ENCODE assay signal across 8 cellular contexts in the genomic region with DNA sequence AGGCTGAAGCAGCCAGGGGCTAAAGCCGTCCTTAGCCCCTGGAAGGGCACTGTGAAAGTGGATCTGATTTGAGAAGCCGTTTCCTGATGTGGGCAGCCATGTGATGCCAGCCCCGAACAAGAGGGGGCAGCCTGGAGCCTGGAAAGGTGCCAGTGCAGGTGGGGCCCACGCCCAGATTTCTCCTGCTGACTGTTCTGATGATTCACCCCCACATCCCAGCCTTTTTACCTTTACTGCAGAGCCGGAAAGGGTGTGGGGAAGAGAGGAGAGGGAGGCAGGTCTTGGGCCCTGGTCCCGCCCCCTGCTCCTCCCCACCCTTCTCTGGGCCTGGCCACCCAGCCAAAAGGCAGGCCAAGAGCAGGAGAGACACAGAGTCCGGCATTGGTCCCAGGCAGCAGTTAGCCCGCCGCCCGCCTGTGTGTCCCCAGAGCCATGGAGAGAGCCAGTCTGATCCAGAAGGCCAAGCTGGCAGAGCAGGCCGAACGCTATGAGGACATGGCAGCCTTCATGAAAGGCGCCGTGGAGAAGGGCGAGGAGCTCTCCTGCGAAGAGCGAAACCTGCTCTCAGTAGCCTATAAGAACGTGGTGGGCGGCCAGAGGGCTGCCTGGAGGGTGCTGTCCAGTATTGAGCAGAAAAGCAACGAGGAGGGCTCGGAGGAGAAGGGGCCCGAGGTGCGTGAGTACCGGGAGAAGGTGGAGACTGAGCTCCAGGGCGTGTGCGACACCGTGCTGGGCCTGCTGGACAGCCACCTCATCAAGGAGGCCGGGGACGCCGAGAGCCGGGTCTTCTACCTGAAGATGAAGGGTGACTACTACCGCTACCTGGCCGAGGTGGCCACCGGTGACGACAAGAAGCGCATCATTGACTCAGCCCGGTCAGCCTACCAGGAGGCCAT. TPM values are rescaled to one million over a fixed set of nuclear protein-coding genes. Genes with fewer than 3 reads are reported as not detected.
DNase-seq lines count a peak whose midpoint lies in the region; ATAC-seq, FAIRE-seq and TF ChIP-seq lines count a peak whose summit lies in the region.

A gene (plus strand): TSS at position 369 of the 896 bp plus-strand sequence. CDS start 64 bp downstream, at position 433.

- peak within 1 kb of the TSS in 1 of 2 experiments; percentile 98; a peak in 2 of 4 replicates for H3K9ac ChIP-seq in K562 (ENCODE audit: insufficient read depth in 1 of 2, low read depth in 2 of 2, low read length in 2 of 2)

- H3K4me3 Mint-ChIP-seq in CD4-positive, alpha-beta T cell = peak within 1 kb of the TSS; percentile 94
- H3K4me3 Mint-ChIP-seq in stimulated activated naive CD8-positive, alpha-beta T cell treated with anti-CD3 and anti-CD28 coated beads, Interleukin-15, Interleukin-2, amounts not matched to agents 100 ng/mL and 50 ng/mL, for 24 hours = peak within 1 kb of the TSS; percentile 84

- H2AFZ ChIP-seq in K562 (ENCODE audit: low read depth, low read length) = peak within 1 kb of the TSS; percentile 50

- peaks cover 21 to 36% of the 10 kb centered on the region in 2 experiments for H3K4me1 ChIP-seq in K562 (replicated peaks in 1 of 2; ENCODE audit: control insufficient read depth in 2 of 2, insufficient read depth in 2 of 2, low read length in 2 of 2)
- H3K4me1 ChIP-seq in lower lobe of right lung = peaks cover 27% of the 10 kb centered on the region

- CTCF ChIA-PET in CD4-positive, alpha-beta T cell (lab: Charles Lee) = interaction anchor here (0.6 to 1.1 kb wide), 2 partner anchors 37 to 292 kb away, joined by 3 to 4 read pairs; a partner anchor contains a TSS
- CTCF ChIA-PET in K562 (lab: Yijun Ruan, JAX; ENCODE audit: low intra/inter-chr PET ratio) = interaction anchor here (1.7 kb wide), 1 partner anchor 15 kb away, joined by 7 read pairs; no protein-coding TSS in a partner anchor

- no peaks in the 10 kb centered on the region for H4K20me1 ChIP-seq in K562 (replicated peaks; ENCODE audit: control insufficient read depth, insufficient read depth, low read length)

- H3K9me3 ChIP-seq in CD4-positive, alpha-beta T cell (ENCODE audit: control insufficient read depth, low read length) = no peaks in the 10 kb centered on the region
- H3K9me3 ChIP-seq in K562 (replicated peaks; ENCODE audit: control insufficient read depth, insufficient read depth, low read depth, low read length) (no peaks in the 10 kb centered on the region), lower lobe of right lung (no peaks in the 10 kb centered on the region)

- H3K79me2 ChIP-seq in K562 (ENCODE audit: control insufficient read depth, insufficient read depth, low read length) = no peaks in the 10 kb centered on the region

- peaks cover 34% of the 10 kb centered on the region for H3K4me1 Mint-ChIP-seq in CD4-positive, alpha-beta T cell (ENCODE audit: low read depth)
- peaks cover 23% of the 10 kb centered on the region for H3K4me1 Mint-ChIP-seq in stimulated activated naive CD8-positive, alpha-beta T cell treated with anti-CD3 and anti-CD28 coated beads, Interleukin-15, Interleukin-2, amounts not matched to agents 100 ng/mL and 50 ng/mL, for 24 hours (ENCODE audit: low read depth)

- intact Hi-C loops in CD4-positive, alpha-beta T cell (cut with DNase I, micrococcal nuclease) = no loop called here
- intact Hi-C loops in K562 (cut with micrococcal nuclease) = loop anchor here (10.0 kb wide), 1 partner anchor 168 kb away; a partner anchor contains a TSS
- intact Hi-C loops in lower lobe of right lung (cut with DNase I) = no loop called here

- TF ChIP-seq EP300 in K562 (IDR thresholded peaks at IDR 0.05; ENCODE audit: low read length) = no peak; the same call in 1 of the 2 replicates

- H3K36me3 Mint-ChIP-seq in CD4-positive, alpha-beta T cell (ENCODE audit: low read depth) = peaks cover 5% of the 10 kb centered on the region
- no peaks in the 10 kb centered on the region for H3K36me3 Mint-ChIP-seq in stimulated activated naive CD8-positive, alpha-beta T cell treated with anti-CD3 and anti-CD28 coated beads, Interleukin-15, Interleukin-2, amounts not matched to agents 100 ng/mL and 50 ng/mL, for 24 hours (ENCODE audit: low read depth)

- FAIRE-seq in K562 (lab: Jason Lieb, UNC) = peak; percentile 67

- H3K27ac ChIP-seq in CD4-positive, alpha-beta T cell (ENCODE audit: low read depth, low read length) = peak within 1 kb of the TSS; percentile 71
- H3K27ac ChIP-seq in K562 (ENCODE audit: extremely low read depth, low read depth, low read length) (peak within 1 kb of the TSS; percentile 9; the same call in 1 of the 3 replicates), lower lobe of right lung (peak within 1 kb of the TSS; percentile 99)

- DNase-seq in CD4-positive, alpha-beta T cell = peak; percentile 16 to 49 (median 32)
- DNase-seq in HuH-7 (ENCODE audit: low spot score) (peak; percentile 57), SHP77 treated with DMSO at 0.1 percent for 48 hours (lab: John Stamatoyannopoulos, UW) (peak; percentile 63), K562 (ENCODE audit: extremely low read depth in 1 of 4, low spot score in 3 of 4) (peak; percentile 86 to 96 (median 92)), lower lobe of right lung (peak; percentile 85), NCI-H526 treated with DMSO at 0.1 percent for 48 hours (lab: John Stamatoyannopoulos, UW) (no peak)

- no TSS peak for BruUV-seq in K562 (replicated peaks; lab: Mats Ljungman, UMichigan)

- H3K27me3 ChIP-seq in CD4-positive, alpha-beta T cell (ENCODE audit: control insufficient read depth, insufficient read depth, low read length) = no peaks in the 10 kb centered on the region
- H3K27me3 ChIP-seq in K562 (ENCODE audit: control insufficient read depth in 2 of 2, insufficient read depth in 2 of 2, low read length in 2 of 2) (no peaks in the 10 kb centered on the region), lower lobe of right lung (ENCODE audit: low read depth) (no peaks in the 10 kb centered on the region)

- H3K4me3 ChIP-seq in K562 = no peak within 1 kb of the TSS
- peak within 1 kb of the TSS; percentile 79 for H3K4me3 ChIP-seq in lower lobe of right lung

- in situ Hi-C loops in K562 (cut with MboI) = no loop called here

- H3K27ac Mint-ChIP-seq in CD4-positive, alpha-beta T cell = peak within 1 kb of the TSS; percentile 66
- H3K27ac Mint-ChIP-seq in stimulated activated naive CD8-positive, alpha-beta T cell treated with anti-CD3 and anti-CD28 coated beads, Interleukin-15, Interleukin-2, amounts not matched to agents 100 ng/mL and 50 ng/mL, for 24 hours = peak within 1 kb of the TSS; percentile 58

- H3K27me3 Mint-ChIP-seq in CD4-positive, alpha-beta T cell = no peaks in the 10 kb centered on the region
- H3K27me3 Mint-ChIP-seq in stimulated activated naive CD8-positive, alpha-beta T cell treated with anti-CD3 and anti-CD28 coated beads, Interleukin-15, Interleukin-2, amounts not matched to agents 100 ng/mL and 50 ng/mL, for 24 hours = no peaks in the 10 kb centered on the region

- peak; percentile 52; the same call in 1 of the 2 replicates for TF ChIP-seq POLR2A in K562 (conservative IDR thresholded peaks at IDR 0.05)

- TF ChIP-seq RAD21 in K562 (CRISPR knock-in tag; conservative IDR thresholded peaks at IDR 0.05 in 1 of 2, IDR thresholded peaks at IDR 0.05 in 1 of 2) = peak in 1 of 2 experiments; percentile 51; a peak in 2 of 4 replicates

- H3K9me1 ChIP-seq in K562 (ENCODE audit: control insufficient read depth, insufficient read depth, low read length) = no peaks in the 10 kb centered on the region

- no peak for ATAC-seq in CD4-positive, alpha-beta T cell (ENCODE audit: poor library complexity)
- peak; percentile 67 for ATAC-seq in K562
- ATAC-seq in lower lobe of right lung = peak; percentile 72 to 80
- no peak for ATAC-seq in GM21526 (IDR thresholded peaks at IDR 0.05; ENCODE audit: low FRiP score, unreplicated experiment)

- H3K36me3 ChIP-seq in K562 (ENCODE audit: control insufficient read depth, insufficient read depth, low read length) = no peaks in the 10 kb centered on the region
- H3K36me3 ChIP-seq in lower lobe of right lung = no peaks in the 10 kb centered on the region

- WGBS in K562 (ENCODE audit: insufficient coverage, low coverage, missing lambda C conversion rate) = 64% methylated on average over 36 of the region's 37 CpGs

- POLR2A ChIA-PET in CD4-positive, alpha-beta T cell (lab: Charles Lee) = interaction anchor here (0.6 to 3.8 kb wide), 2 partner anchors 27 to 106 kb away, joined by 4 to 36 read pairs; a partner anchor contains a TSS
- POLR2A ChIA-PET in K562 (lab: Yijun Ruan, JAX) = interaction anchor here (0.5 to 0.9 kb wide), 8 partner anchors 8 to 392 kb away, joined by 3 to 4 read pairs (median 4); a partner anchor contains a TSS

- peak; percentile 10 for TF ChIP-seq CTCF in CD4-positive, alpha-beta T cell (IDR thresholded peaks at IDR 0.05)
- TF ChIP-seq CTCF in K562 (IDR thresholded peaks at IDR 0.05 in 2 of 3, conservative IDR thresholded peaks at IDR 0.05 in 1 of 3; ENCODE audit: insufficient read depth in 2 of 3, low read depth in 1 of 3, low read length in 3 of 3) = peak; percentile 73 to 88 (median 78)
- peak; percentile 39 for TF ChIP-seq CTCF in lower lobe of right lung (IDR thresholded peaks at IDR 0.05)

- H3K4me2 ChIP-seq in K562 (ENCODE audit: insufficient read depth, low read length) = peak within 1 kb of the TSS; percentile 98

- no peaks in the 10 kb centered on the region for H3K9me3 Mint-ChIP-seq in CD4-positive, alpha-beta T cell
- H3K9me3 Mint-ChIP-seq in stimulated activated naive CD8-positive, alpha-beta T cell treated with anti-CD3 and anti-CD28 coated beads, Interleukin-15, Interleukin-2, amounts not matched to agents 100 ng/mL and 50 ng/mL, for 24 hours = no peaks in the 10 kb centered on the region

RNA-seq across cellular contexts. Expression of the gene that starts here (rescaled TPM):
- total RNA-seq in CD4-positive, alpha-beta T cell = 1 to 10 TPM; 1.2 to 2.0 TPM
- total RNA-seq in K562 (2011; cell fraction: chromatin; rRNA removed; ENCODE audit: low replicate concordance) = 0.42 and 0.90 TPM in 2 replicates
- 0.66 and 1.3 TPM in 2 replicates for total RNA-seq in K562 (2011; cell fraction: nucleolus; rRNA removed)
- total RNA-seq in K562 (2011; cell fraction: nucleoplasm; rRNA removed) = 0.37 and 1.5 TPM in 2 replicates
- total RNA-seq in K562 (2014; rRNA removed) (2.2 and 2.7 TPM in 2 replicates), K562 (2014; rRNA removed; fragmentation: Illumina TruSeq; extraction: Trizol) (0.38 and 0.73 TPM in 2 replicates), K562 (2015; rRNA removed; fragmentation: Illumina TruSeq; extraction: Trizol) (2.0 and 3.0 TPM in 2 replicates), K562 (2021) (3.1 and 3.7 TPM in 2 replicates), lower lobe of right lung (47.5 TPM)
- polyA plus RNA-seq in K562 (2011; rRNA removed) (0.86 and 1.7 TPM in 2 replicates), K562 (2014; fragmentation: Illumina TruSeq; extraction: Trizol) (2.7 and 3.4 TPM in 2 replicates), K562 (2014; fragmentation: Nextera tagmentation; extraction: Ambion mirVana) (under 1 TPM; 0.10 to 0.11 TPM), K562 (2014; rRNA removed) (3.8 and 3.9 TPM in 2 replicates)
- 1.9 and 2.8 TPM in 2 replicates for polyA plus RNA-seq in K562 (2011; cell fraction: cytosol; rRNA removed)
- polyA plus RNA-seq in K562 (2011; cell fraction: nucleus; rRNA removed) = 0.67 and 0.91 TPM in 2 replicates
- 1.6 and 4.0 TPM in 2 replicates for polyA plus RNA-seq in K562 (2012)
- 0.25 and 0.42 TPM in 2 replicates for polyA minus RNA-seq in K562 (2011; rRNA and poly(A)+ RNA removed)
- polyA minus RNA-seq in K562 (2011; cell fraction: cytosol; rRNA and poly(A)+ RNA removed) = 2.3 and 3.7 TPM in 2 replicates
- polyA minus RNA-seq in K562 (2011; cell fraction: nucleus; rRNA and poly(A)+ RNA removed) = 0.67 and 0.89 TPM in 2 replicates

Comparison
In these comparisons a context has a peak if more than half of its experiments do, and no peak if none do; other contexts are left out.
1. RNA of the gene that starts here (total RNA-seq): 47.5 TPM in lower lobe of right lung (single experiment); 0.37 to 3.7 TPM in K562 and 1.2 to 2.0 TPM in CD4-positive, alpha-beta T cell; every median in the first group is over 10 times any median in the second.
2. ATAC-seq: peak in K562 (single experiment) and lower lobe of right lung (2 of 2); none in CD4-positive, alpha-beta T cell (single experiment) and GM21526 (single experiment).
3. H3K27ac ChIP-seq: peak in every context shown above with its lines; median percentile 99 in lower lobe of right lung; 71 in CD4-positive, alpha-beta T cell; 9 in K562.
4. CTCF ChIP-seq: peak in every context shown above with its lines; median percentile 78 in K562; 39 in lower lobe of right lung; 10 in CD4-positive, alpha-beta T cell.